12 cellular contexts compared by ENCODE assay signal in the genomic region with DNA sequence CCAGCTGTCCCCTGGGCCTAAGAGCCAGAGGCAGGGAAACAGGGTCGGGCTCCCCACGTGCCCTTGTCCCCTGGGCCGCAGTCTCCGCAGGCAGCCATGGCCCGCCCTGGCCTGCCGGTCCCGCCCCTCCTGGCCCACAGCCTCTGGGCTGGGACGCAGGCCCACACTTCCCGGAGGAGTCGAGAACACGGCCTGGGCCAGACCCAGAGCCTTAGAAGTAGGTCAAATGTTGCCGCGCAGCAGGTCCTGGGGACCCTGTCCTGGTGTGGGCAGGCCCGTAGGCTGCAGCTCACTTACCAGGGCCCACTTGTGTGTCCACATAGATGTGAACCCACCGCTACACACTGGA. TPM values are rescaled to one million over a fixed set of nuclear protein-coding genes. Genes with fewer than 3 reads are reported as not detected.
DNase-seq lines count a peak whose midpoint lies in the region; ATAC-seq and TF ChIP-seq lines count a peak whose summit lies in the region.
"Had no signal": no experiment of that assay in that cellular context is flagged by ENCODE, and none has a peak within 500 bp of the region (broad histone marks: within the 10 kb centered on the region; RNA-seq: fewer than 3 reads in every experiment).

No MANE protein-coding gene starts in this region.

- intact Hi-C loops in mucosa of descending colon (cut with DNase I, micrococcal nuclease) (no loop called here), testis (cut with DNase I; ENCODE audit: low total_unique reads) (no loop called here)

- no peak for TF ChIP-seq POLR2A in gastroesophageal sphincter (IDR thresholded peaks at IDR 0.05)
- no peak for TF ChIP-seq POLR2A in testis (IDR thresholded peaks at IDR 0.05)

- no peaks in the 10 kb centered on the region for H3K4me1 Mint-ChIP-seq in T-helper 17 cell

- TF ChIP-seq EP300 in gastroesophageal sphincter (IDR thresholded peaks at IDR 0.05): no peak

- H3K36me3 ChIP-seq in gastroesophageal sphincter: no peaks in the 10 kb centered on the region
- H3K36me3 ChIP-seq in mucosa of descending colon (ENCODE audit: low read depth): no peaks in the 10 kb centered on the region
- no peaks in the 10 kb centered on the region for H3K36me3 ChIP-seq in testis (ENCODE audit: low read depth, missing control alignments)
- H3K36me3 ChIP-seq: WERI-Rb-1 had no signal

- H3K36me3 Mint-ChIP-seq in T-helper 17 cell (ENCODE audit: low read depth): peaks cover 3% of the 10 kb centered on the region

- H3K27ac ChIP-seq in gastroesophageal sphincter (peak overlapping the region in 3 of 4 donors; percentile 66 to 73 (median 66)), testis (peak overlapping the region; percentile 1 to 42)
- H3K27ac ChIP-seq: KMS-11, WERI-Rb-1 had no signal

- H3K27me3 ChIP-seq in gastroesophageal sphincter (no peaks in the 10 kb centered on the region), testis (no peaks in the 10 kb centered on the region)

- no peak overlapping the region for H3K4me3 ChIP-seq in gastroesophageal sphincter
- no peak overlapping the region for H3K4me3 ChIP-seq in mucosa of descending colon
- H3K4me3 ChIP-seq in testis: no peak overlapping the region
- H3K4me3 ChIP-seq: GM12878 had no signal

- H3K27ac Mint-ChIP-seq in T-helper 17 cell: no peak overlapping the region

- DNase-seq in amygdala (lab: John Stamatoyannopoulos, UW): peak in 40 of 56 donors; percentile 8 to 81 (median 39)
- DNase-seq in mucosa of descending colon: peak; percentile 54 to 71 (median 67)
- peak; percentile 89 for DNase-seq in testis
- no peak for DNase-seq in activated CD4-positive, alpha-beta T cell treated with anti-CD3 and anti-CD28 coated beads for 4 hours
- no peak for DNase-seq in iPS-NIHi7 (ENCODE audit: extremely low spot score)
- DNase-seq in T-helper 17 cell: no peak
- DNase-seq: islet precursor cell, WERI-Rb-1 had no signal

- H3K4me1 ChIP-seq in gastroesophageal sphincter (peaks cover 7 to 28% (median 17%) of the 10 kb centered on the region in 3 donors), mucosa of descending colon (ENCODE audit: low read depth) (no peaks in the 10 kb centered on the region), testis (peaks cover 39% of the 10 kb centered on the region)

- peaks cover 30% of the 10 kb centered on the region for H3K27me3 Mint-ChIP-seq in T-helper 17 cell

- TF ChIP-seq CTCF in gastroesophageal sphincter (IDR thresholded peaks at IDR 0.05) (no peak), mucosa of descending colon (IDR thresholded peaks at IDR 0.05) (no peak), testis (IDR thresholded peaks at IDR 0.05) (no peak)

- peak; percentile 96 for ATAC-seq in gastroesophageal sphincter
- ATAC-seq in mucosa of descending colon: peak; percentile 53
- ATAC-seq in HG02973 (IDR thresholded peaks at IDR 0.05; ENCODE audit: unreplicated experiment): no peak
- no peak for ATAC-seq in T-helper 17 cell

- WGBS in gastroesophageal sphincter (ENCODE audit: low coverage in 1 of 2), 2 donors: no CpG with 5 or more reads among the region's 15 CpGs
- WGBS in testis, 2 donors: 27 to 47% methylated on average over 13 to 15 of the region's 15 CpGs

- no peaks in the 10 kb centered on the region for H3K9me3 ChIP-seq in gastroesophageal sphincter
- no peaks in the 10 kb centered on the region for H3K9me3 ChIP-seq in mucosa of descending colon
- no peaks in the 10 kb centered on the region for H3K9me3 ChIP-seq in testis
- H3K9me3 ChIP-seq in T-helper 17 cell (ENCODE audit: control insufficient read depth, low read length, poor library complexity, severe bottlenecking): no peaks in the 10 kb centered on the region

- H3K4me3 Mint-ChIP-seq in T-helper 17 cell: no peak overlapping the region

RNA-seq across cellular contexts. Expression of a gene that starts 4.3 kb away (rescaled TPM):
- total RNA-seq in gastroesophageal sphincter (1 to 10 TPM; 2.6 to 5.3 (median 4.2) TPM), mucosa of descending colon (1 to 10 TPM in 2 of 3 donors, under 1 TPM in 1; 0.32 to 3.1 (median 1.2) TPM), testis (1 to 10 TPM; 1.2 to 3.0 TPM), T-helper 17 cell (not detected)
- polyA plus RNA-seq in testis (ENCODE audit: insufficient read depth, low read depth, low replicate concordance): 14.5 TPM
- total RNA-seq: GM12878 had no signal

RNA-seq across cellular contexts. Expression of a gene that starts 10.0 kb away (rescaled TPM):
- total RNA-seq in gastroesophageal sphincter (10 to 100 TPM in 3 of 4 donors, 1 to 10 TPM in 1; 7.8 to 18.5 (median 14.5) TPM), mucosa of descending colon (1 to 10 TPM in 2 of 3 donors, under 1 TPM in 1; 0.87 to 4.6 (median 1.9) TPM), testis (10 to 100 TPM in 1 of 2 donors, 1 to 10 TPM in 1; 8.4 to 11.3 TPM), T-helper 17 cell (not detected)
- polyA plus RNA-seq in testis (ENCODE audit: insufficient read depth, low read depth, low replicate concordance): 10.2 TPM
- total RNA-seq: GM12878 had no signal
- polyA plus RNA-seq: GM12878 had no signal

Comparison
In these comparisons a context has a peak if more than half of its experiments do, and no peak if none do; other contexts are left out.
1. DNase-seq: peak in amygdala (40 of 56), mucosa of descending colon (3 of 3) and testis (single experiment); none in activated CD4-positive, alpha-beta T cell treated with anti-CD3 and anti-CD28 coated beads for 4 hours (0 of 2), iPS-NIHi7 (single experiment) and T-helper 17 cell (0 of 3).
2. ATAC-seq: peak in gastroesophageal sphincter (single experiment) and mucosa of descending colon (single experiment); none in HG02973 (single experiment) and T-helper 17 cell (single experiment).